20 cellular contexts compared by ENCODE assay signal in the genomic region with DNA sequence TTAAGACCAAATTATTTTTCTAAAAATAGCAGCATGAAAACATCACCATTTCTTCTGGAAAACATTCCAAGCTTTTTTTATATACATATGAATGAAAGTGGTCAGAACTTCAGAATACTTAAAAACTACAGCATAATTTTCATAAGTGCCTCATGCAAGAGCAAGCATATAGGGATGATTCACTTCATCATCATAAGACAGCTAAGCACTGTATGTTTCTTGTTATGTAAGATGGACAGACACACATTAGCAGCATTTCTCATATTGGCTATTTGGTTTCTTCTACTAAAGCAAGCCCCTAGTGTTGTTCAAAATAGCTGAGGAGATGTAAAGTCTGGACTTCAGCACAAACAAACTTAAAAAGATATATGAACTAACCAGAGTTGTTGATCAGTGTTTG.
"Had no signal": no experiment of that assay in that cellular context is flagged by ENCODE, and none has a peak within 500 bp of the region (broad histone marks: within the 10 kb centered on the region; RNA-seq: fewer than 3 reads in every experiment).

No MANE protein-coding gene starts in this region.

- ATAC-seq: heart left ventricle, pancreas, right cardiac atrium had no signal

- H3K27ac Mint-ChIP-seq: naive B cell, progenitor cell of endocrine pancreas had no signal

- FAIRE-seq: frontal cortex, pancreas, small intestine, urothelium cell line had no signal

- DNase-seq: colonic mucosa; dermis blood vessel endothelial cell; heart left ventricle; hippocampal formation; kidney glomerular epithelial cell; mesendoderm; naive B cell; occipital lobe; pancreas; right cardiac atrium; small intestine; stimulated activated CD4-positive, alpha-beta T cell treated with anti-CD3 and anti-CD28 coated beads, Interleukin-12 subunit alpha, Interleukin-12 subunit beta, amount 100 ng/mL, for 4 hours; stimulated activated CD4-positive, alpha-beta T cell treated with anti-CD3 and anti-CD28 coated beads, Interleukin-2, amount 100 ng/mL, for 48 hours; stimulated activated naive CD4-positive, alpha-beta T cell treated with Interleukin-2 at 50 U/mL for 16 hours; trophoblast cell had no signal

- H3K4me3 ChIP-seq: colonic mucosa, esophagus muscularis mucosa, heart left ventricle, pancreas had no signal

- H3K4me3 Mint-ChIP-seq: naive B cell, nephron had no signal

- H3K4me1 Mint-ChIP-seq: naive B cell had no signal

- H3K4me1 ChIP-seq: colonic mucosa, esophagus muscularis mucosa, pancreas had no signal

- H3K36me3 ChIP-seq: colonic mucosa, esophagus muscularis mucosa, heart left ventricle, pancreas had no signal

- H3K27me3 ChIP-seq: colonic mucosa had no signal

- H3K27ac ChIP-seq: colonic mucosa, esophagus muscularis mucosa, heart left ventricle, pancreas had no signal

- H3K36me3 Mint-ChIP-seq: naive B cell had no signal

- H3K9me3 ChIP-seq: colonic mucosa, esophagus muscularis mucosa, heart left ventricle, pancreas had no signal

- H3K9me3 Mint-ChIP-seq: nephron had no signal

- H3K27me3 Mint-ChIP-seq: progenitor cell of endocrine pancreas had no signal
